Comparison of ENCODE assay signal across 23 cellular contexts in the genomic region with DNA sequence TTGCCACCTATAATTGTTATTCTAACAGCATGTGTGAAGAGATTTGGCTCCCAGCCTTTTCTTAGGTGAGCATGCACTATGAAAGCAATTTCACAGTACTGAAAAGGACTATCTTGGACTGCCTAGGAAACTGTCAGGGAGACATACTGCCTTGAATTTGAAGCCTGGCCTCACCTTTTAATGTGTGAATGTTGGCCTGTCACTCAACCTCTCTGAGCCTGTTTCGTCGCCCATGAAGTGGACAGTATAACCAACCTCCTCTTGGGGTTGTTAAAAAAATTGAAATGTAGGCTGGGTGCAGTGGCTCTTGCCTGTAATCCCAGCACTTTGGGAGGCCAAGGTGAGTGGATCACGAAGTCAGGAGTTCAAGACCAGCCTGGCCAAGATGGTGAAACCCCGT.
"Had no signal": no experiment of that assay in that cellular context is flagged by ENCODE, and none has a peak within 500 bp of the region (broad histone marks: within the 10 kb centered on the region; RNA-seq: fewer than 3 reads in every experiment).

No MANE protein-coding gene starts in this region.

- DNase-seq: dermis blood vessel endothelial cell; dorsolateral prefrontal cortex; effector CD4-positive, alpha-beta T cell; effector memory CD4-positive, alpha-beta T cell; heart left ventricle; hypothalamus; left cardiac atrium; left lung; left ventricle myocardium superior; lower lobe of right lung; mesenchymal stem cell; mucosa of descending colon; naive B cell; naive thymus-derived CD8-positive, alpha-beta T cell had no signal

- H3K27me3 ChIP-seq: dorsolateral prefrontal cortex, esophagus muscularis mucosa, foreskin keratinocyte, gastroesophageal sphincter, heart left ventricle, hepatocyte, left lung had no signal

- H3K4me2 ChIP-seq: hepatocyte had no signal

- H2AFZ ChIP-seq: hepatocyte had no signal

- H3K27ac ChIP-seq: coronary artery, dorsolateral prefrontal cortex, esophagus muscularis mucosa, foreskin keratinocyte, gastroesophageal sphincter, heart left ventricle, hepatocyte, left lung, lower lobe of right lung had no signal

- H3K4me3 ChIP-seq: coronary artery, dorsolateral prefrontal cortex, esophagus muscularis mucosa, gastroesophageal sphincter, heart left ventricle, hepatocyte, left lung, lower lobe of right lung, mucosa of descending colon had no signal

- H3K79me2 ChIP-seq: hepatocyte had no signal

- H3K9me3 ChIP-seq: lower lobe of right lung had no signal

- FAIRE-seq: endothelial cell of umbilical vein, frontal cortex, islet of Langerhans, keratinocyte had no signal

- H3K4me1 ChIP-seq: esophagus muscularis mucosa, gastroesophageal sphincter, left lung, lower lobe of right lung had no signal

- H3K36me3 ChIP-seq: esophagus muscularis mucosa, gastroesophageal sphincter, heart left ventricle, left lung, lower lobe of right lung had no signal
